In the genomic region with DNA sequence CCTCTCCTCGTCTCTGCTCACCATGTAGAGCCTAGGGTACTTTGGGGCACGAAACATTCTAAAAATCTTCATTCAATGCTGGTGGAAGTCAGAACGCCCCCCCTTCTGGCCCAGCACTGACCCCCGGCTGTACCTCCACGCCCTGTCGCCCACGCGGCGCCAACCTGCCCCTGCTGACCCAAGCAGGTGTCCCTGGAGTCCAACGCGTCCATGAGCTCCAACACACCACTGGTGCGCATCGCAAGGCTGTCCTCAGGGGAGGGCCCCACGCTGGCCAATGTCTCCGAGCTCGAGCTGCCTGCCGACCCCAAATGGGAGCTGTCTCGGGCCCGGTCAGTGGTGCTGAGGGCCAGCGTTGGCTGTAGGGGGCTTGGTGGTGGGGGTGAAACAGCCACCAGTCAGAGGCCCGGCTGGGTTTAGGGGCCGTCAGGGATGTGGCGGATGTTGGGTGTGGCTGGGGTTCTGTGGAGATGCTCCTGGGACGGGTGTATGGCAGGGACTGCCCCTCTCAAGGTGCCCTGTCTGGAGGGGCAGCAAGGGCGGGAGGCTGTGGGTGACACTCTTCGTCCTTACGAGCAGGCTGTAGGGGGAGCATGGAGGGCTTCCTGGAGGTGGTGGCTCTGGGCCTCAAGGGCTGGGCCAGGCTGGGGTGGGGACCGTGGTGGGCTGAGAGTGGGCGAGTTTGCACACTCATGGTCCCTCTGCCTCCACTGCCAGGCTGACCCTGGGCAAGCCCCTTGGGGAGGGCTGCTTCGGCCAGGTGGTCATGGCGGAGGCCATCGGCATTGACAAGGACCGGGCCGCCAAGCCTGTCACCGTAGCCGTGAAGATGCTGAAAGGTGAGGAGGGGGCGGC, we compare ENCODE assay signal across 19 cellular contexts. TPM values are rescaled to one million over a fixed set of nuclear protein-coding genes. Genes with fewer than 3 reads are reported as not detected.
DNase-seq lines count a peak whose midpoint lies in the region; ATAC-seq, FAIRE-seq and TF ChIP-seq lines count a peak whose summit lies in the region.
"Had no signal": no experiment of that assay in that cellular context is flagged by ENCODE, and none has a peak within 500 bp of the region (broad histone marks: within the 10 kb centered on the region; RNA-seq: fewer than 3 reads in every experiment).

No MANE protein-coding gene starts in this region.

- ATAC-seq in A549 (no peak), SK-N-SH treated with all-trans-retinoic acid at 6 μM for 48 hours (no peak)

- TF ChIP-seq POLR2A in A549 (IDR thresholded peaks at IDR 0.05; ENCODE audit: low read length): no peak

- CTCF ChIA-PET in A549 (lab: Yijun Ruan, JAX): interaction anchor here (1.0 to 1.6 kb wide), 5 partner anchors 45 to 106 kb away, joined by 3 to 6 read pairs (median 4); no protein-coding TSS in a partner anchor
- CTCF ChIA-PET in RWPE1 (lab: Yijun Ruan, JAX): no interaction called here
- CTCF ChIA-PET in MCF 10A (lab: Yijun Ruan, JAX): interaction anchor here (0.8 to 13.7 kb wide), 3 partner anchors 58 to 94 kb away, joined by 4 to 151 read pairs (median 4); no protein-coding TSS in a partner anchor

- no peaks in the 10 kb centered on the region for H3K27me3 Mint-ChIP-seq in MCF 10A (ENCODE audit: insufficient read depth, unreplicated experiment)
- H3K27me3 Mint-ChIP-seq: CD4-positive, alpha-beta memory T cell had no signal

- WGBS in A549 (ENCODE audit: missing lambda C conversion rate): 90% methylated on average over 20 of the region's 37 CpGs

- H3K9me3 ChIP-seq in A549 (no peaks in the 10 kb centered on the region), tibial artery (no peaks in the 10 kb centered on the region)
- no peaks in the 10 kb centered on the region for H3K9me3 ChIP-seq in BLaER1 treated with 17β-estradiol and CSF1 and Interleukin-3, amounts not matched to agents 10 nM and 100 nM (replicated peaks in 1 of 11)
- H3K9me3 ChIP-seq: BE2C had no signal

- no peaks in the 10 kb centered on the region for H3K4me1 ChIP-seq in A549
- H3K4me1 ChIP-seq in BLaER1 treated with 17β-estradiol and CSF1 and Interleukin-3, amounts not matched to agents 10 nM and 100 nM: peaks cover 12 to 67% (median 57%) of the 10 kb centered on the region in 10 experiments
- no peaks in the 10 kb centered on the region for H3K4me1 ChIP-seq in tibial artery
- H3K4me1 ChIP-seq: BE2C had no signal

- no peak for TF ChIP-seq RAD21 in A549 (conservative IDR thresholded peaks at IDR 0.05 in 1 of 2, IDR thresholded peaks at IDR 0.05 in 1 of 2)

- no peaks in the 10 kb centered on the region for H3K4me1 Mint-ChIP-seq in MCF 10A (ENCODE audit: insufficient read depth, unreplicated experiment)
- H3K4me1 Mint-ChIP-seq: CD4-positive, alpha-beta memory T cell; H9 had no signal

- BruUV-seq in MCF 10A (replicated peaks; lab: Mats Ljungman, UMichigan): no TSS peak

- TF ChIP-seq CTCF in A549 (IDR thresholded peaks at IDR 0.05) (no peak), RWPE1 (conservative IDR thresholded peaks at IDR 0.05; ENCODE audit: low read depth) (no peak), MCF 10A (IDR thresholded peaks at IDR 0.05; ENCODE audit: unreplicated experiment) (no peak), tibial artery (IDR thresholded peaks at IDR 0.05) (no peak)

- TF ChIP-seq EP300 in A549 (IDR thresholded peaks at IDR 0.05): no peak

- H3K27ac Mint-ChIP-seq in MCF 10A (ENCODE audit: low read depth, unreplicated experiment): no peak overlapping the region
- H3K27ac Mint-ChIP-seq: CD14-positive monocyte; CD4-positive, alpha-beta memory T cell; H9 had no signal

- H3K27ac ChIP-seq in A549 (no peak overlapping the region), RWPE1 (peak overlapping the region; percentile 91), tibial artery (no peak overlapping the region)
- H3K27ac ChIP-seq in BLaER1 treated with 17β-estradiol and CSF1 and Interleukin-3, amounts not matched to agents 10 nM and 100 nM: peak overlapping the region in 3 of 11 experiments; percentile 76 to 84 (median 81); a peak in 4 of 22 replicates

- H4K20me1 ChIP-seq in BLaER1 treated with 17β-estradiol and CSF1 and Interleukin-3, amounts not matched to agents 10 nM and 100 nM: peaks cover 0 to 49% (median 13%) of the 10 kb centered on the region in 11 experiments; a peak in 13 of 22 replicates

- no peak for FAIRE-seq in A549 (lab: Jason Lieb, UNC)

- H3K36me3 ChIP-seq in BLaER1 treated with 17β-estradiol and CSF1 and Interleukin-3, amounts not matched to agents 10 nM and 100 nM: no peaks in the 10 kb centered on the region
- no peaks in the 10 kb centered on the region for H3K36me3 ChIP-seq in tibial artery
- H3K36me3 ChIP-seq: BE2C had no signal

- POLR2A ChIA-PET in A549 (lab: Yijun Ruan, JAX) (no interaction called here), RWPE1 (lab: Yijun Ruan, JAX; ENCODE audit: low non-redundant PET) (no interaction called here), MCF 10A (lab: Yijun Ruan, JAX) (no interaction called here)

- no peak overlapping the region for H3K4me2 ChIP-seq in A549
- H3K4me2 ChIP-seq in BLaER1 treated with 17β-estradiol and CSF1 and Interleukin-3, amounts not matched to agents 10 nM and 100 nM: peak overlapping the region in 7 of 11 experiments; percentile 49 to 92 (median 92); a peak in 13 of 22 replicates

- DNase-seq in A549 (ENCODE audit: low read depth in 1 of 2, low spot score in 1 of 2) (no peak), RWPE1 (ENCODE audit: low spot score) (no peak), left kidney (ENCODE audit: low read depth, low spot score) (peak; percentile 50), OCI-M1 (lab: John Stamatoyannopoulos, UW) (no peak), MCF 10A (ENCODE audit: unreplicated experiment) (no peak), tibial artery (no peak)
- DNase-seq: ACHN, BE2C, DMS153, DMS79 treated with DMSO at 0.1 percent for 48 hours, GF-D8, GOT3, H9, IMR-90, KBM-7 had no signal

- H3K4me3 ChIP-seq in A549: no peak overlapping the region
- no peak overlapping the region for H3K4me3 ChIP-seq in BLaER1 treated with 17β-estradiol and CSF1 and Interleukin-3, amounts not matched to agents 10 nM and 100 nM
- no peak overlapping the region for H3K4me3 ChIP-seq in tibial artery

- intact Hi-C loops in MCF 10A (cut with micrococcal nuclease) (no loop called here), tibial artery (cut with DNase I; ENCODE audit: low total_unique reads) (no loop called here)

- 0 out of 22 replicates have a peak overlapping the region, but pooled peaks of 2 of the 11 experiments have one; percentile 9 to 50 for H3K9ac ChIP-seq in BLaER1 treated with 17β-estradiol and CSF1 and Interleukin-3, amounts not matched to agents 10 nM and 100 nM

- H3K27me3 ChIP-seq in BLaER1 treated with 17β-estradiol and CSF1 and Interleukin-3, amounts not matched to agents 10 nM and 100 nM: peaks cover 0 to 8% (median 0%) of the 10 kb centered on the region in 11 experiments; a peak in 4 of 22 replicates
- H3K27me3 ChIP-seq in tibial artery: peaks cover 0 to 7% of the 10 kb centered on the region in 2 donors

- no peaks in the 10 kb centered on the region for H3K9me3 Mint-ChIP-seq in MCF 10A (ENCODE audit: unreplicated experiment)
- H3K9me3 Mint-ChIP-seq: CD4-positive, alpha-beta memory T cell; H9 had no signal

- H3K4me3 Mint-ChIP-seq in MCF 10A (ENCODE audit: unreplicated experiment): no peak overlapping the region
- H3K4me3 Mint-ChIP-seq: CD14-positive monocyte; CD4-positive, alpha-beta memory T cell; H9 had no signal

- no peaks in the 10 kb centered on the region for H3K36me3 Mint-ChIP-seq in MCF 10A (ENCODE audit: insufficient read depth, unreplicated experiment)
- H3K36me3 Mint-ChIP-seq: CD14-positive monocyte; CD4-positive, alpha-beta memory T cell had no signal

TF ChIP-seq in A549, 52 proteins besides CTCF, POLR2A, EP300 and RAD21:
- TF ChIP-seq TFCP2L1 (CRISPR knock-in tag; IDR thresholded peaks at IDR 0.05) (no peak), ZFP36 (IDR thresholded peaks at IDR 0.05; ENCODE audit: borderline replicate concordance, partially characterized antibody) (peak; percentile 84), POLR2AphosphoS2 (conservative IDR thresholded peaks at IDR 0.05; ENCODE audit: low read length) (no peak)

TF ChIP-seq in SK-N-SH treated with all-trans-retinoic acid at 6 μM for 48 hours, 23 proteins besides CTCF, POLR2A, EP300 and RAD21 (continues in another document):
- TF ChIP-seq ESRRG (CRISPR knock-in tag; IDR thresholded peaks at IDR 0.05) (no peak), SNAI2 (CRISPR knock-in tag; IDR thresholded peaks at IDR 0.05) (no peak), PPARA (CRISPR knock-in tag; IDR thresholded peaks at IDR 0.05; ENCODE audit: borderline replicate concordance) (no peak), ZFP3 (CRISPR knock-in tag; IDR thresholded peaks at IDR 0.05) (no peak), OSR1 (CRISPR knock-in tag; IDR thresholded peaks at IDR 0.05) (no peak), TCF4 (CRISPR knock-in tag; IDR thresholded peaks at IDR 0.05; ENCODE audit: borderline replicate concordance) (no peak), ZNF565 (CRISPR knock-in tag; conservative IDR thresholded peaks at IDR 0.05; ENCODE audit: low read depth) (no peak), ARNTL (CRISPR knock-in tag; IDR thresholded peaks at IDR 0.05; ENCODE audit: borderline replicate concordance, low read depth) (no peak), BACH2 (CRISPR knock-in tag; IDR thresholded peaks at IDR 0.05; ENCODE audit: borderline replicate concordance) (no peak)

RNA-seq across cellular contexts. Expression of a gene that starts 11.8 kb away (rescaled TPM):
- polyA plus RNA-seq in A549 (2011; rRNA removed) (1.6 and 1.9 TPM in 2 replicates), A549 (2017; fragmentation: RNase III; extraction: RNeasy Plus Mini Kit Qiagen cat#74134 plus additional on column Dnase treatment) (3.8 to 4.8 TPM (median 3.9 TPM) in 3 replicates)
- polyA plus RNA-seq in A549 (2012; cell fraction: cytosol; rRNA removed): 4.4 and 7.0 TPM in 2 replicates
- polyA plus RNA-seq in A549 (2012; cell fraction: nucleus; rRNA removed): 25.1 and 29.5 TPM in 2 replicates
- 1.4 and 1.5 TPM in 2 replicates for polyA minus RNA-seq in A549 (2011; rRNA and poly(A)+ RNA removed)
- 2.5 and 6.5 TPM in 2 replicates for total RNA-seq in MCF 10A (2022)
- polyA plus RNA-seq: CD14-positive monocyte; CD4-positive, alpha-beta memory T cell had no signal

RNA-seq across cellular contexts. Expression of a gene that starts 51.1 kb away (rescaled TPM):
- 18.6 and 20.2 TPM in 2 replicates for polyA plus RNA-seq in A549 (2011; rRNA removed)
- polyA plus RNA-seq in A549 (2012; cell fraction: cytosol; rRNA removed): 24.7 and 30.2 TPM in 2 replicates
- 85.4 and 112 TPM in 2 replicates for polyA plus RNA-seq in A549 (2012; cell fraction: nucleus; rRNA removed)
- polyA plus RNA-seq in A549 (2017; fragmentation: RNase III; extraction: RNeasy Plus Mini Kit Qiagen cat#74134 plus additional on column Dnase treatment): 29.6 to 29.9 TPM (median 29.6 TPM) in 3 replicates
- 36.4 and 57.7 TPM in 2 replicates for polyA minus RNA-seq in A549 (2011; rRNA and poly(A)+ RNA removed)
- 85.0 and 86.3 TPM in 2 replicates for total RNA-seq in MCF 10A (2022)
